ENCODE assay signal across 8 cellular contexts in genomic region chr19:16627928-16628182, GRCh38. TPM values are rescaled to one million over a fixed set of nuclear protein-coding genes. Genes with fewer than 3 reads are reported as not detected.
A peak's percentile ranks its signal among the peaks of the same experiment; 100 is the strongest.
DNase-seq lines count a peak whose midpoint lies in the region; ATAC-seq and TF ChIP-seq lines count a peak whose summit lies in the region.

No MANE protein-coding gene starts in this region.

- no peak for ATAC-seq in natural killer cell treated with Interleukin-12 subunit alpha and Interleukin-12 subunit beta and Interleukin-15 and Interleukin-18, amount 100 ng/mL, for 72 hours
- no peak for ATAC-seq in HG03108 (IDR thresholded peaks at IDR 0.05; ENCODE audit: unreplicated experiment)

- peak overlapping the region in 1 of 2 donors; percentile 84 for H3K27ac Mint-ChIP-seq in natural killer cell treated with Interleukin-12 subunit alpha and Interleukin-12 subunit beta and Interleukin-15 and Interleukin-18, amount 100 ng/mL, for 72 hours

- peak overlapping the region; percentile 95 for H3K27ac ChIP-seq in KOPT-K1 (ENCODE audit: low read depth, low read length, poor library complexity, severe bottlenecking)

- peaks cover 63% of the 10 kb centered on the region for H3K36me3 ChIP-seq in KOPT-K1 (ENCODE audit: insufficient read depth, low read length)

- H3K4me3 Mint-ChIP-seq in natural killer cell treated with Interleukin-12 subunit alpha and Interleukin-12 subunit beta and Interleukin-15 and Interleukin-18, amount 100 ng/mL, for 72 hours: peak overlapping the region; percentile 92

- no peaks in the 10 kb centered on the region for H3K27me3 Mint-ChIP-seq in natural killer cell treated with Interleukin-12 subunit alpha and Interleukin-12 subunit beta and Interleukin-15 and Interleukin-18, amount 100 ng/mL, for 72 hours

- DNase-seq in AG09309 (ENCODE audit: low read depth) (no peak), dermis blood vessel endothelial cell (peak; percentile 9), SKM-1 (lab: John Stamatoyannopoulos, UW; ENCODE audit: unreplicated experiment) (no peak), NOMO-1 (lab: John Stamatoyannopoulos, UW; ENCODE audit: unreplicated experiment in 2 of 2) (no peak), NCI-H1417 treated with DMSO at 0.1 percent for 48 hours (lab: John Stamatoyannopoulos, UW) (no peak)
- DNase-seq in natural killer cell treated with Interleukin-12 subunit alpha and Interleukin-12 subunit beta and Interleukin-15 and Interleukin-18, amount 100 ng/mL, for 72 hours (ENCODE audit: low spot score): no peak

- peak overlapping the region; percentile 87 for H3K4me3 ChIP-seq in AG09309 (ENCODE audit: control insufficient read depth, low read depth, low read length)

- H3K9me3 Mint-ChIP-seq in natural killer cell treated with Interleukin-12 subunit alpha and Interleukin-12 subunit beta and Interleukin-15 and Interleukin-18, amount 100 ng/mL, for 72 hours: no peaks in the 10 kb centered on the region

- H3K4me1 Mint-ChIP-seq in natural killer cell treated with Interleukin-12 subunit alpha and Interleukin-12 subunit beta and Interleukin-15 and Interleukin-18, amount 100 ng/mL, for 72 hours (ENCODE audit: low read depth in 2 of 2): peaks cover 34% of the 10 kb centered on the region in 2 donors

- H3K9me3 ChIP-seq in KOPT-K1 (ENCODE audit: insufficient read depth, low read length, poor library complexity, severe bottlenecking): no peaks in the 10 kb centered on the region

- no peaks in the 10 kb centered on the region for H3K36me3 Mint-ChIP-seq in natural killer cell treated with Interleukin-12 subunit alpha and Interleukin-12 subunit beta and Interleukin-15 and Interleukin-18, amount 100 ng/mL, for 72 hours

- TF ChIP-seq CTCF in AG09309 (IDR thresholded peaks at IDR 0.05; ENCODE audit: control insufficient read depth, insufficient read depth, low read depth, low read length, missing control alignments): no peak

RNA-seq across cellular contexts. Expression of gene MED26, which starts 0.1 kb away (rescaled TPM):
- total RNA-seq in dermis blood vessel endothelial cell: 5.3 and 5.4 TPM in 2 replicates
- 10 to 100 TPM; 15.5 to 28.1 TPM for total RNA-seq in natural killer cell treated with Interleukin-12 subunit alpha and Interleukin-12 subunit beta and Interleukin-15 and Interleukin-18, amount 100 ng/mL, for 72 hours

RNA-seq across cellular contexts. Expression of gene SMIM7, which starts 32.1 kb away (rescaled TPM):
- 58.0 and 108 TPM in 2 replicates for total RNA-seq in dermis blood vessel endothelial cell
- total RNA-seq in natural killer cell treated with Interleukin-12 subunit alpha and Interleukin-12 subunit beta and Interleukin-15 and Interleukin-18, amount 100 ng/mL, for 72 hours: 10 to 100 TPM; 53.8 to 75.5 TPM

RNA-seq across cellular contexts. Expression of gene TMEM38A, which starts 33.1 kb away (rescaled TPM):
- total RNA-seq in dermis blood vessel endothelial cell: 2.0 and 2.7 TPM in 2 replicates
- total RNA-seq in natural killer cell treated with Interleukin-12 subunit alpha and Interleukin-12 subunit beta and Interleukin-15 and Interleukin-18, amount 100 ng/mL, for 72 hours: under 1 TPM in 1 of 2 donors, not detected in 1; 0.31 TPM

RNA-seq across cellular contexts. Expression of gene SLC35E1, which starts 55.6 kb away (rescaled TPM):
- 24.5 and 34.1 TPM in 2 replicates for total RNA-seq in dermis blood vessel endothelial cell
- 10 to 100 TPM; 52.2 to 71.5 TPM for total RNA-seq in natural killer cell treated with Interleukin-12 subunit alpha and Interleukin-12 subunit beta and Interleukin-15 and Interleukin-18, amount 100 ng/mL, for 72 hours
